In the genomic region with DNA sequence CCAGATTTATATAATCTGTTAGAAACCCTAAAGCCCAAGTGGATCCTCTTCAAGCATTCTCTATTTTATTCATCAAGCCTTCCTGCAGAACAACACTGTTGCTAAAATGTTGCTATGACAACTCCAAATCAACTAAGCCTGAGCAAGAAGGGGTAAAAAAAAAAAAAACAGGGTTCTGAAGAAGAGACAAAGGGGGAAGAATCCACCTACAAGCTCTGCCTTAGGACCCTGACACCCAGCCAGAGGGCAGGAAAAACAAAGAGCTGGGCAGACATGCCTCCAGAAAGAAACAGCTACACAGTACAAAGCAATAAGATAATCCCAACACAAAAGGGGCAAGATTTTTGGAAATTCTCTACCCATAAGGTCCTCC, we compare ENCODE assay signal across 8 cellular contexts. TPM values are rescaled to one million over a fixed set of nuclear protein-coding genes. Genes with fewer than 3 reads are reported as not detected.
DNase-seq lines count a peak whose midpoint lies in the region; TF ChIP-seq lines count a peak whose summit lies in the region.

No MANE protein-coding gene starts in this region.

- H3K36me3 Mint-ChIP-seq in activated CD4-positive, alpha-beta T cell treated with anti-CD3 and anti-CD28 coated beads, Interleukin-2, amount 10 ng/mL, durations not matched to agents 24 days and 14 days (ENCODE audit: low read depth) = peaks cover 57% of the 10 kb centered on the region

- no peak for DNase-seq in activated CD4-positive, alpha-beta T cell treated with anti-CD3 and anti-CD28 coated beads, Interleukin-2, amount 10 ng/mL, durations not matched to agents 24 days and 14 days
- DNase-seq in activated CD4-positive, alpha-beta T cell treated with anti-CD3 and anti-CD28 coated beads, Interleukin-2, amount 50 U/mL, for 4 hours = no peak
- no peak for DNase-seq in adrenal gland
- no peak for DNase-seq in SK-N-DZ (ENCODE audit: low spot score)
- DNase-seq in islet precursor cell = no peak
- DNase-seq in NCI-H1694 treated with DMSO at 0.1 percent for 48 hours (lab: John Stamatoyannopoulos, UW) = no peak

- H3K4me1 ChIP-seq in adrenal gland (replicated peaks in 1 of 2) (peaks cover 10 to 11% of the 10 kb centered on the region in 2 donors), thymus (ENCODE audit: control insufficient read depth, insufficient read depth, low read length) (peaks cover 12% of the 10 kb centered on the region)

- H3K9me3 Mint-ChIP-seq in activated CD4-positive, alpha-beta T cell treated with anti-CD3 and anti-CD28 coated beads, Interleukin-2, amount 10 ng/mL, durations not matched to agents 24 days and 14 days = no peaks in the 10 kb centered on the region

- H3K27ac Mint-ChIP-seq in activated CD4-positive, alpha-beta T cell treated with anti-CD3 and anti-CD28 coated beads, Interleukin-2, amount 10 ng/mL, durations not matched to agents 24 days and 14 days = peak overlapping the region; percentile 97

- H3K4me3 ChIP-seq in adrenal gland (peak overlapping the region; percentile 31 to 94 (median 87)), thymus (ENCODE audit: low read length) (peak overlapping the region; percentile 79)

- TF ChIP-seq POLR2A in adrenal gland (IDR thresholded peaks at IDR 0.05) = no peak

- peaks cover 43% of the 10 kb centered on the region for H3K4me1 Mint-ChIP-seq in activated CD4-positive, alpha-beta T cell treated with anti-CD3 and anti-CD28 coated beads, Interleukin-2, amount 10 ng/mL, durations not matched to agents 24 days and 14 days

- H3K4me3 Mint-ChIP-seq in activated CD4-positive, alpha-beta T cell treated with anti-CD3 and anti-CD28 coated beads, Interleukin-2, amount 10 ng/mL, durations not matched to agents 24 days and 14 days = peak overlapping the region; percentile 84

- H3K36me3 ChIP-seq in adrenal gland (replicated peaks in 1 of 2) (peaks cover 0 to 40% of the 10 kb centered on the region in 2 donors), thymus (ENCODE audit: control insufficient read depth, insufficient read depth) (peaks cover 53% of the 10 kb centered on the region)

- H3K27me3 Mint-ChIP-seq in activated CD4-positive, alpha-beta T cell treated with anti-CD3 and anti-CD28 coated beads, Interleukin-2, amount 10 ng/mL, durations not matched to agents 24 days and 14 days = no peaks in the 10 kb centered on the region

- no peaks in the 10 kb centered on the region for H3K9me3 ChIP-seq in adrenal gland (replicated peaks in 1 of 3)
- H3K9me3 ChIP-seq in thymus (ENCODE audit: control insufficient read depth) = no peaks in the 10 kb centered on the region

- intact Hi-C loops in activated CD4-positive, alpha-beta T cell treated with anti-CD3 and anti-CD28 coated beads, Interleukin-2, amount 10 ng/mL, durations not matched to agents 24 days and 14 days (cut with micrococcal nuclease) = loop anchor here (2.0 to 10.0 kb wide), 2 partner anchors 48 to 350 kb away; no protein-coding TSS in a partner anchor
- intact Hi-C loops in adrenal gland (cut with DNase I) = no loop called here

- H3K27me3 ChIP-seq in adrenal gland (no peaks in the 10 kb centered on the region), layer of hippocampus (ENCODE audit: control insufficient read depth, insufficient read depth, low read length) (no peaks in the 10 kb centered on the region), thymus (ENCODE audit: control insufficient read depth, insufficient read depth) (no peaks in the 10 kb centered on the region)

- H3K27ac ChIP-seq in adrenal gland (peak overlapping the region; percentile 80 to 96 (median 87)), layer of hippocampus (ENCODE audit: low read depth, low read length) (peak overlapping the region; percentile 49), thymus (ENCODE audit: low read depth) (peak overlapping the region; percentile 89)

- TF ChIP-seq CTCF in adrenal gland (IDR thresholded peaks at IDR 0.05) = no peak

RNA-seq across cellular contexts. Expression of gene USF1, which starts 1.3 kb away (rescaled TPM):
- 46.5 and 48.6 TPM in 2 replicates for total RNA-seq in activated CD4-positive, alpha-beta T cell treated with anti-CD3 and anti-CD28 coated beads, Interleukin-2, amount 10 ng/mL, durations not matched to agents 24 days and 14 days
- 10 to 100 TPM; 41.3 to 82.9 (median 63.7) TPM for total RNA-seq in adrenal gland
- polyA plus RNA-seq in adrenal gland (100 to 1,000 TPM in 2 of 3 donors, 10 to 100 TPM in 1; 48.0 to 153 (median 144) TPM), thymus (148 TPM)
- 77.6 and 80.5 TPM in 2 replicates for polyA plus RNA-seq in SK-N-DZ (2014; cell fraction: cytosol; rRNA removed)
- 296 and 346 TPM in 2 replicates for polyA plus RNA-seq in SK-N-DZ (2014; cell fraction: nucleus; rRNA removed)

RNA-seq across cellular contexts. Expression of gene TSTD1, which starts 5.8 kb away (rescaled TPM):
- 41.7 and 49.7 TPM in 2 replicates for total RNA-seq in activated CD4-positive, alpha-beta T cell treated with anti-CD3 and anti-CD28 coated beads, Interleukin-2, amount 10 ng/mL, durations not matched to agents 24 days and 14 days
- 100 to 1,000 TPM in 3 of 8 donors, 10 to 100 TPM in 5; 46.3 to 280 (median 93.3) TPM for total RNA-seq in adrenal gland
- polyA plus RNA-seq in adrenal gland (100 to 1,000 TPM in 2 of 3 donors, 10 to 100 TPM in 1; 57.8 to 153 (median 109) TPM), thymus (149 TPM)
- polyA plus RNA-seq in SK-N-DZ (2014; cell fraction: cytosol; rRNA removed) = not detected in 2 replicates
- polyA plus RNA-seq in SK-N-DZ (2014; cell fraction: nucleus; rRNA removed) = 3.2 TPM in 1 of 2 replicates, not detected in the other

RNA-seq across cellular contexts. Expression of gene F11R, which starts 23.6 kb away (rescaled TPM):
- 9.1 and 21.4 TPM in 2 replicates for total RNA-seq in activated CD4-positive, alpha-beta T cell treated with anti-CD3 and anti-CD28 coated beads, Interleukin-2, amount 10 ng/mL, durations not matched to agents 24 days and 14 days
- 10 to 100 TPM; 32.1 to 99.1 (median 55.1) TPM for total RNA-seq in adrenal gland
- polyA plus RNA-seq in adrenal gland = 10 to 100 TPM; 19.3 to 83.0 (median 22.9) TPM
- 43.0 TPM for polyA plus RNA-seq in thymus
- polyA plus RNA-seq in SK-N-DZ (2014; cell fraction: cytosol; rRNA removed) = not detected in 2 replicates
- polyA plus RNA-seq in SK-N-DZ (2014; cell fraction: nucleus; rRNA removed) = 0.12 and 2.2 TPM in 2 replicates

RNA-seq across cellular contexts. Expression of gene ARHGAP30, which starts 25.2 kb away (rescaled TPM):
- total RNA-seq in activated CD4-positive, alpha-beta T cell treated with anti-CD3 and anti-CD28 coated beads, Interleukin-2, amount 10 ng/mL, durations not matched to agents 24 days and 14 days = 134 and 139 TPM in 2 replicates
- 10 to 100 TPM in 5 of 8 donors, 1 to 10 TPM in 3; 3.7 to 15.7 (median 10.5) TPM for total RNA-seq in adrenal gland
- polyA plus RNA-seq in adrenal gland (10 to 100 TPM in 1 of 3 donors, 1 to 10 TPM in 2; 3.7 to 17.5 (median 4.5) TPM), thymus (40.8 TPM)
- 0.09 TPM in 1 of 2 replicates, not detected in the other for polyA plus RNA-seq in SK-N-DZ (2014; cell fraction: cytosol; rRNA removed)
- not detected in 2 replicates for polyA plus RNA-seq in SK-N-DZ (2014; cell fraction: nucleus; rRNA removed)

RNA-seq across cellular contexts. Expression of gene NECTIN4, which starts 44.8 kb away (rescaled TPM):
- 0.05 TPM in 1 of 2 replicates, not detected in the other for total RNA-seq in activated CD4-positive, alpha-beta T cell treated with anti-CD3 and anti-CD28 coated beads, Interleukin-2, amount 10 ng/mL, durations not matched to agents 24 days and 14 days
- not detected for total RNA-seq in adrenal gland
- polyA plus RNA-seq in adrenal gland (under 1 TPM in 1 of 3 donors, not detected in 2; 0.10 TPM), thymus (4.7 TPM)
- not detected in 2 replicates for polyA plus RNA-seq in SK-N-DZ (2014; cell fraction: cytosol; rRNA removed)
- polyA plus RNA-seq in SK-N-DZ (2014; cell fraction: nucleus; rRNA removed) = not detected in 2 replicates
